ENCODE assay signal across 27 cellular contexts in genomic region chr18:31577195-31577594, GRCh38. TPM values are rescaled to one million over a fixed set of nuclear protein-coding genes. Genes with fewer than 3 reads are reported as not detected.
DNase-seq lines count a peak whose midpoint lies in the region; ATAC-seq and TF ChIP-seq lines count a peak whose summit lies in the region.
"Had no signal": no experiment of that assay in that cellular context is flagged by ENCODE, and none has a peak within 500 bp of the region (broad histone marks: within the 10 kb centered on the region; RNA-seq: fewer than 3 reads in every experiment).

No MANE protein-coding gene starts in this region.

- no peaks in the 10 kb centered on the region for H3K36me3 ChIP-seq in ascending aorta
- H3K36me3 ChIP-seq: heart left ventricle, thoracic aorta had no signal

- peak; percentile 30 for ATAC-seq in GM19397 (IDR thresholded peaks at IDR 0.05; ENCODE audit: unreplicated experiment)
- peak; percentile 65 for ATAC-seq in HG02610 (IDR thresholded peaks at IDR 0.05; ENCODE audit: unreplicated experiment)
- ATAC-seq in HG03095 (IDR thresholded peaks at IDR 0.05; ENCODE audit: unreplicated experiment) = peak; percentile 22
- no peak for ATAC-seq in stimulated activated effector memory CD8-positive, alpha-beta T cell treated with anti-CD3 and anti-CD28 coated beads, Interleukin-12 subunit alpha, Interleukin-12 subunit beta, amount 100 ng/mL, for 72 hours
- no peak for ATAC-seq in HG03571 (IDR thresholded peaks at IDR 0.05; ENCODE audit: unreplicated experiment)
- ATAC-seq: heart left ventricle, T-helper 17 cell had no signal

- H3K9me3 Mint-ChIP-seq in stimulated activated effector memory CD8-positive, alpha-beta T cell treated with anti-CD3 and anti-CD28 coated beads, Interleukin-12 subunit alpha, Interleukin-12 subunit beta, amount 100 ng/mL, for 72 hours = no peaks in the 10 kb centered on the region
- H3K9me3 Mint-ChIP-seq: activated CD4-positive, alpha-beta T cell treated with anti-CD3 and anti-CD28 coated beads, Interleukin-2, amount 10 ng/mL, durations not matched to agents 7 days and 5 days; activated naive CD8-positive, alpha-beta T cell treated with anti-CD3 and anti-CD28 coated beads for 36 hours; activated T-helper 2 cell treated with anti-CD3 and anti-CD28 coated beads, Interferon-gamma antibody, Interleukin-2, Interleukin-4, amounts not matched to agents 10 μg/mL and 5 μg/mL and 100 μg/mL, durations not matched to agents 14 hours and 24 hours and 36 hours; CD4-positive, alpha-beta T cell had no signal

- no peaks in the 10 kb centered on the region for H3K9me3 ChIP-seq in ascending aorta
- H3K9me3 ChIP-seq: heart left ventricle, thoracic aorta had no signal

- intact Hi-C loops in ascending aorta (cut with DNase I) = no loop called here

- DNase-seq in GM12865 (ENCODE audit: low read depth) (peak; percentile 35), ascending aorta (ENCODE audit: low spot score in 2 of 2) (no peak)
- no peak for DNase-seq in stimulated activated effector memory CD8-positive, alpha-beta T cell treated with anti-CD3 and anti-CD28 coated beads, Interleukin-12 subunit alpha, Interleukin-12 subunit beta, amount 100 ng/mL, for 72 hours (ENCODE audit: low spot score in 2 of 2)
- no peak for DNase-seq in effector CD4-positive, alpha-beta T cell
- DNase-seq: activated CD4-positive, alpha-beta T cell treated with anti-CD3 and anti-CD28 coated beads, Interleukin-2, amount 10 ng/mL, durations not matched to agents 7 days and 5 days; activated naive CD8-positive, alpha-beta T cell treated with anti-CD3 and anti-CD28 coated beads for 36 hours; CD4-positive, alpha-beta T cell; GDM1; heart left ventricle; mesenchymal stem cell; MM.1S; NCI-H1694; RPMI8226; stimulated activated CD4-positive, alpha-beta T cell treated with anti-CD3 and anti-CD28 coated beads, Interleukin-1b, Interleukin-23, amount 100 ng/mL, for 48 hours; stimulated activated naive CD4-positive, alpha-beta T cell; T-helper 17 cell had no signal

- H3K4me3 ChIP-seq in GM12865 (ENCODE audit: low read depth, low read length) (no peak overlapping the region), ascending aorta (no peak overlapping the region)
- H3K4me3 ChIP-seq: heart left ventricle, thoracic aorta had no signal

- no peak for TF ChIP-seq CTCF in GM12865 (IDR thresholded peaks at IDR 0.05; ENCODE audit: insufficient read depth, low read depth, low read length, missing control alignments)
- TF ChIP-seq CTCF in ascending aorta (IDR thresholded peaks at IDR 0.05) = no peak

- no peaks in the 10 kb centered on the region for H3K4me1 Mint-ChIP-seq in stimulated activated effector memory CD8-positive, alpha-beta T cell treated with anti-CD3 and anti-CD28 coated beads, Interleukin-12 subunit alpha, Interleukin-12 subunit beta, amount 100 ng/mL, for 72 hours
- H3K4me1 Mint-ChIP-seq: activated CD4-positive, alpha-beta T cell treated with anti-CD3 and anti-CD28 coated beads, Interleukin-2, amount 10 ng/mL, durations not matched to agents 7 days and 5 days; activated naive CD8-positive, alpha-beta T cell treated with anti-CD3 and anti-CD28 coated beads for 36 hours had no signal

- no peak overlapping the region for H3K4me3 Mint-ChIP-seq in stimulated activated effector memory CD8-positive, alpha-beta T cell treated with anti-CD3 and anti-CD28 coated beads, Interleukin-12 subunit alpha, Interleukin-12 subunit beta, amount 100 ng/mL, for 72 hours
- H3K4me3 Mint-ChIP-seq: activated CD4-positive, alpha-beta T cell treated with anti-CD3 and anti-CD28 coated beads, Interleukin-2, amount 10 ng/mL, durations not matched to agents 7 days and 5 days; activated naive CD8-positive, alpha-beta T cell treated with anti-CD3 and anti-CD28 coated beads for 36 hours; CD4-positive, alpha-beta T cell; T-helper 17 cell had no signal

- H3K36me3 Mint-ChIP-seq in stimulated activated effector memory CD8-positive, alpha-beta T cell treated with anti-CD3 and anti-CD28 coated beads, Interleukin-12 subunit alpha, Interleukin-12 subunit beta, amount 100 ng/mL, for 72 hours = no peaks in the 10 kb centered on the region
- H3K36me3 Mint-ChIP-seq: activated naive CD8-positive, alpha-beta T cell treated with anti-CD3 and anti-CD28 coated beads for 36 hours had no signal

- no peaks in the 10 kb centered on the region for H3K4me1 ChIP-seq in ascending aorta
- H3K4me1 ChIP-seq: heart left ventricle had no signal

- no peak overlapping the region for H3K27ac ChIP-seq in ascending aorta
- H3K27ac ChIP-seq: 22Rv1, heart left ventricle, thoracic aorta had no signal

- H3K27me3 ChIP-seq in ascending aorta = no peaks in the 10 kb centered on the region
- H3K27me3 ChIP-seq: heart left ventricle had no signal

- no peak overlapping the region for H3K27ac Mint-ChIP-seq in stimulated activated effector memory CD8-positive, alpha-beta T cell treated with anti-CD3 and anti-CD28 coated beads, Interleukin-12 subunit alpha, Interleukin-12 subunit beta, amount 100 ng/mL, for 72 hours
- H3K27ac Mint-ChIP-seq: activated CD4-positive, alpha-beta T cell treated with anti-CD3 and anti-CD28 coated beads, Interleukin-2, amount 10 ng/mL, durations not matched to agents 7 days and 5 days; activated naive CD8-positive, alpha-beta T cell treated with anti-CD3 and anti-CD28 coated beads for 36 hours; activated T-helper 2 cell treated with anti-CD3 and anti-CD28 coated beads, Interferon-gamma antibody, Interleukin-2, Interleukin-4, amounts not matched to agents 10 μg/mL and 5 μg/mL and 100 μg/mL, durations not matched to agents 14 hours and 24 hours and 36 hours; CD4-positive, alpha-beta T cell; T-helper 17 cell had no signal

RNA-seq across cellular contexts. Expression of gene TTR, which starts 14.5 kb away (rescaled TPM):
- 5.2 TPM for total RNA-seq in ascending aorta
- total RNA-seq: activated CD4-positive, alpha-beta T cell treated with anti-CD3 and anti-CD28 coated beads, Interleukin-2, amount 10 ng/mL, durations not matched to agents 7 days and 5 days; activated naive CD8-positive, alpha-beta T cell treated with anti-CD3 and anti-CD28 coated beads for 36 hours; activated T-helper 2 cell treated with anti-CD3 and anti-CD28 coated beads, Interferon-gamma antibody, Interleukin-2, Interleukin-4, amounts not matched to agents 10 μg/mL and 5 μg/mL and 100 μg/mL, durations not matched to agents 14 hours and 24 hours and 36 hours; CD4-positive, alpha-beta T cell; H4; heart left ventricle; myocyte; pulmonary artery endothelial cell; skeletal muscle tissue; T-helper 17 cell; thoracic aorta had no signal

Comparison
In these comparisons a context has a peak if more than half of its experiments do, and no peak if none do; other contexts are left out.
1. ATAC-seq: peak in GM19397 (single experiment), HG02610 (single experiment) and HG03095 (single experiment); none in stimulated activated effector memory CD8-positive, alpha-beta T cell treated with anti-CD3 and anti-CD28 coated beads, Interleukin-12 subunit alpha, Interleukin-12 subunit beta, amount 100 ng/mL, for 72 hours (single experiment) and HG03571 (single experiment).